8 cellular contexts compared by ENCODE assay signal in genomic region chr3:16300881-16301359, GRCh38. TPM values are rescaled to one million over a fixed set of nuclear protein-coding genes. Genes with fewer than 3 reads are reported as not detected.
A peak's percentile ranks its signal among the peaks of the same experiment; 100 is the strongest.
DNase-seq lines count a peak whose midpoint lies in the region; ATAC-seq, FAIRE-seq and TF ChIP-seq lines count a peak whose summit lies in the region.

No MANE protein-coding gene starts in this region.

- no peaks in the 10 kb centered on the region for H4K20me1 ChIP-seq in GM23248 (ENCODE audit: insufficient read depth)

- no CpG with 5 or more reads among the region's 2 CpGs for WGBS in iPS DF 6.9 (ENCODE audit: insufficient coverage, insufficient read length)
- WGBS in GM23248 (ENCODE audit: low coverage in 1 of 2, low lambda C conversion rate in 2 of 2, missing lambda C conversion rate in 2 of 2), 2 experiments: 91 to 98% methylated on average over 2 of the region's 2 CpGs

- no peaks in the 10 kb centered on the region; the same call in 1 of the 2 replicates for H3K4me1 ChIP-seq in iPS DF 6.9 (ENCODE audit: control insufficient read depth, insufficient read depth, low read length)
- H3K4me1 ChIP-seq in GM23248 (ENCODE audit: insufficient read depth): no peaks in the 10 kb centered on the region

- no peak overlapping the region for H3K4me2 ChIP-seq in GM23248 (ENCODE audit: unreplicated experiment)

- H3K79me2 ChIP-seq in GM23248 (ENCODE audit: insufficient read depth): no peaks in the 10 kb centered on the region

- H3F3A ChIP-seq in GM23248 (ENCODE audit: insufficient read depth): no peaks in the 10 kb centered on the region

- H2AFZ ChIP-seq in GM23248: no peak overlapping the region

- H3K36me3 ChIP-seq in iPS DF 6.9 (ENCODE audit: control insufficient read depth, insufficient read depth, low read length) (peaks cover 1% of the 10 kb centered on the region; the same call in 1 of the 2 replicates), GM23248 (ENCODE audit: low read depth) (0 out of 2 replicates have a peak, but pooled peaks cover 12% of the 10 kb centered on the region)

- FAIRE-seq in frontal cortex (lab: Jason Lieb, UNC): no peak

- in situ Hi-C loops in GM23248 (cut with MboI): loop anchor here (10.0 kb wide), 1 partner anchor 214 kb away; the partner anchor contains the start of gene RFTN1

- ATAC-seq in GM21786 (IDR thresholded peaks at IDR 0.05; ENCODE audit: unreplicated experiment): peak; percentile 74

- no peak for TF ChIP-seq CTCF in GM12865 (IDR thresholded peaks at IDR 0.05; ENCODE audit: insufficient read depth, low read depth, low read length, missing control alignments)

- H3K27ac ChIP-seq in iPS DF 6.9 (ENCODE audit: low read length): peak overlapping the region; percentile 47
- no peak overlapping the region for H3K27ac ChIP-seq in GM23248

- DNase-seq in GM12865 (ENCODE audit: low read depth) (peak; percentile 64), T follicular helper cell (ENCODE audit: low read depth) (peak; percentile 37), iPS DF 6.9 (ENCODE audit: low read depth, low spot score) (no peak), NCI-H748 treated with DMSO at 0.1 percent for 48 hours (lab: John Stamatoyannopoulos, UW) (no peak), GM23248 (no peak), frontal cortex (ENCODE audit: low spot score in 2 of 2) (no peak), NCI-H1417 treated with DMSO at 0.1 percent for 48 hours (lab: John Stamatoyannopoulos, UW) (no peak)

- no peaks in the 10 kb centered on the region for H3K9me2 ChIP-seq in GM23248 (ENCODE audit: insufficient read depth)

- H3K4me3 ChIP-seq in GM12865 (ENCODE audit: low read depth, low read length) (no peak overlapping the region), iPS DF 6.9 (ENCODE audit: low read length) (no peak overlapping the region), GM23248 (no peak overlapping the region)

- H3K27me3 ChIP-seq in iPS DF 6.9 (ENCODE audit: control insufficient read depth, insufficient read depth, low read length): no peaks in the 10 kb centered on the region
- H3K27me3 ChIP-seq in GM23248 (replicated peaks; ENCODE audit: insufficient read depth): no peaks in the 10 kb centered on the region

- no peaks in the 10 kb centered on the region; the same call in 1 of the 2 replicates for H3K9me3 ChIP-seq in iPS DF 6.9 (ENCODE audit: control insufficient read depth, insufficient read depth, low read length)
- no peaks in the 10 kb centered on the region for H3K9me3 ChIP-seq in GM23248 (ENCODE audit: low read depth)

- H3K9ac ChIP-seq in GM23248: no peak overlapping the region

RNA-seq across cellular contexts. Expression of gene OXNAD1, which starts 35.9 kb away (rescaled TPM):
- 3.4 and 10.8 TPM in 2 replicates for total RNA-seq in GM23248 (2014; rRNA removed; shearing (Covaris generic))
- polyA plus RNA-seq in GM23248 (2016; fragmentation: Nextera tagmentation; extraction: Ambion mirVana): 9.8 and 10.2 TPM in 2 replicates
- total RNA-seq in frontal cortex: 15.5 TPM

RNA-seq across cellular contexts. Expression of gene DPH3, which starts 36.2 kb away (rescaled TPM):
- 27.1 and 27.3 TPM in 2 replicates for total RNA-seq in GM23248 (2014; rRNA removed; shearing (Covaris generic))
- 46.1 and 51.3 TPM in 2 replicates for polyA plus RNA-seq in GM23248 (2016; fragmentation: Nextera tagmentation; extraction: Ambion mirVana)
- total RNA-seq in frontal cortex: 20.4 TPM

Comparison
In these comparisons a context has a peak if more than half of its experiments do, and no peak if none do; other contexts are left out.
1. DNase-seq: peak in GM12865 (single experiment) and T follicular helper cell (single experiment); none in iPS DF 6.9 (single experiment), NCI-H748 treated with DMSO at 0.1 percent for 48 hours (single experiment), GM23248 (single experiment), frontal cortex (0 of 2) and NCI-H1417 treated with DMSO at 0.1 percent for 48 hours (single experiment).